In genomic region chr13:49066856-49067255, GRCh38 we compare ENCODE assay signal across 34 cellular contexts.
"Had no signal": no experiment of that assay in that cellular context is flagged by ENCODE, and none has a peak within 500 bp of the region (broad histone marks: within the 10 kb centered on the region; RNA-seq: fewer than 3 reads in every experiment).

No MANE protein-coding gene starts in this region.

- H3K27me3 ChIP-seq: MG63 had no signal

- DNase-seq: Karpas-422, Kasumi-1, MG63, MM.1S, MV-4-11, NCI-H1048, NCI-H1092, NCI-H1092 treated with DMSO at 0.1 percent for 48 hours, NCI-H1105, NCI-H1105 treated with DMSO at 0.1 percent for 48 hours, NCI-H1417, NCI-H1417 treated with DMSO at 0.1 percent for 48 hours, NCI-H1436, NCI-H1436 treated with DMSO at 0.1 percent for 48 hours, NCI-H146, NCI-H1694, NCI-H1694 treated with DMSO at 0.1 percent for 48 hours, NCI-H187, NCI-H187 treated with DMSO at 0.1 percent for 48 hours, NCI-H1930, NCI-H2029, NCI-H2029 treated with DMSO at 0.1 percent for 48 hours, NCI-H2081, NCI-H2081 treated with DMSO at 0.1 percent for 48 hours, NCI-H2107, NCI-H2171, NCI-H2171 treated with DMSO at 0.1 percent for 48 hours, NCI-H2227 treated with DMSO at 0.1 percent for 48 hours, NCI-H226, NCI-H345, NCI-H446, NCI-H446 treated with DMSO at 0.1 percent for 48 hours, NCI-H510A, NCI-H510A treated with DMSO at 0.1 percent for 48 hours had no signal

- H3K4me3 ChIP-seq: MG63 had no signal

- H3K9me3 ChIP-seq: MG63 had no signal
